In genomic region chr7:155538293-155538692, GRCh38 we compare ENCODE assay signal across 20 cellular contexts. TPM values are rescaled to one million over a fixed set of nuclear protein-coding genes. Genes with fewer than 3 reads are reported as not detected.
DNase-seq lines count a peak whose midpoint lies in the region; ATAC-seq and TF ChIP-seq lines count a peak whose summit lies in the region.
"Had no signal": no experiment of that assay in that cellular context is flagged by ENCODE, and none has a peak within 500 bp of the region (broad histone marks: within the 10 kb centered on the region; RNA-seq: fewer than 3 reads in every experiment).

No MANE protein-coding gene starts in this region.

- H4K5ac ChIP-seq in H9 (ENCODE audit: insufficient read length, low read depth, low read length) = no peak overlapping the region

- no peak overlapping the region for H3K18ac ChIP-seq in H9 (ENCODE audit: insufficient read length, low read depth, low read length)

- H4K8ac ChIP-seq in H9 (replicated peaks; ENCODE audit: insufficient read length, low read depth, low read length) = no peak overlapping the region

- H3K4me1 ChIP-seq in H9 (ENCODE audit: insufficient read depth, low read length) (no peaks in the 10 kb centered on the region; the same call in 1 of the 2 replicates), endodermal cell (ENCODE audit: control insufficient read depth, insufficient read depth, low read length) (peaks cover 1% of the 10 kb centered on the region), osteoblast (ENCODE audit: insufficient read depth, low read length) (no peaks in the 10 kb centered on the region)

- H3K4ac ChIP-seq in H9 (ENCODE audit: low read depth, low read length) = no peak overlapping the region

- H2BK15ac ChIP-seq in H9 (ENCODE audit: low read depth, low read length) = no peak overlapping the region

- H3K27ac Mint-ChIP-seq in H9 = no peak overlapping the region
- no peak overlapping the region for H3K27ac Mint-ChIP-seq in endodermal cell
- no peak overlapping the region for H3K27ac Mint-ChIP-seq in nephron progenitor cell
- H3K27ac Mint-ChIP-seq: CD4-positive, alpha-beta T cell; HFFc6; IgD-negative memory B cell had no signal

- H3K4me3 Mint-ChIP-seq in H9 (no peak overlapping the region), endodermal cell (no peak overlapping the region), nephron progenitor cell (no peak overlapping the region)
- H3K4me3 Mint-ChIP-seq: CD4-positive, alpha-beta T cell; HFFc6; IgD-negative memory B cell had no signal

- no peak for ATAC-seq in GM21825 (IDR thresholded peaks at IDR 0.05; ENCODE audit: unreplicated experiment)
- ATAC-seq: HCT116, HepG2 had no signal

- peak; percentile 59 for DNase-seq in H9
- peak; percentile 66 for DNase-seq in endodermal cell
- peak; percentile 17 for DNase-seq in nephron progenitor cell
- peak; percentile 78 for DNase-seq in osteoblast (ENCODE audit: insufficient read length, low spot score, missing footprints)
- DNase-seq in NCI-H1105 (lab: John Stamatoyannopoulos, UW) = no peak
- DNase-seq in AG20443 (ENCODE audit: low spot score) = no peak
- DNase-seq: AML-193; CD4-positive, alpha-beta T cell; DMS153; DMS79; GDM1; HFFc6; KBM-7 had no signal

- H3K14ac ChIP-seq in H9 (ENCODE audit: insufficient read depth, low read length) = no peak overlapping the region

- H3T11ph ChIP-seq in H9 (ENCODE audit: low read length) = no peak overlapping the region

- H3K9me3 Mint-ChIP-seq in H9 (peaks cover 0 to 6% of the 10 kb centered on the region in 2 experiments; a peak in 2 of 5 replicates), endodermal cell (no peaks in the 10 kb centered on the region), nephron progenitor cell (no peaks in the 10 kb centered on the region)
- H3K9me3 Mint-ChIP-seq: CD4-positive, alpha-beta T cell; HFFc6; IgD-negative memory B cell had no signal

- peaks cover 5% of the 10 kb centered on the region for H3K23me2 ChIP-seq in H9 (ENCODE audit: insufficient read length, low read depth, low read length, poor library complexity, severe bottlenecking)

- H4K91ac ChIP-seq in H9 (ENCODE audit: insufficient read length, low read depth, low read length) = no peak overlapping the region

- no peak overlapping the region for H2AFZ ChIP-seq in H9 (ENCODE audit: low read length)
- no peak overlapping the region for H2AFZ ChIP-seq in osteoblast (ENCODE audit: low read length)

- H3K4me2 ChIP-seq in H9 (ENCODE audit: insufficient read depth, insufficient read length, low read length) (no peak overlapping the region), osteoblast (ENCODE audit: insufficient read depth, low read length) (no peak overlapping the region)

- WGBS in H9 (ENCODE audit: extremely low coverage, insufficient read length, low lambda C conversion rate) = no CpG with 5 or more reads among the region's 9 CpGs
- 70 to 85% methylated on average over 4 to 9 of the region's 9 CpGs for WGBS in endodermal cell (ENCODE audit: insufficient coverage in 1 of 2, insufficient read length in 1 of 2), 2 experiments

- H2BK5ac ChIP-seq in H9 (ENCODE audit: insufficient read length, low read length) = no peak overlapping the region

- no peaks in the 10 kb centered on the region for H3K79me1 ChIP-seq in H9 (ENCODE audit: insufficient read depth, low read depth, low read length, poor library complexity, severe bottlenecking)

- H3K56ac ChIP-seq in H9 (ENCODE audit: insufficient read length, low read depth, low read length) = no peak overlapping the region

- H3K9me3 ChIP-seq in H9 (ENCODE audit: control insufficient read depth, low read depth, low read length) (no peaks in the 10 kb centered on the region), endodermal cell (ENCODE audit: control insufficient read depth, low read length) (no peaks in the 10 kb centered on the region), osteoblast (ENCODE audit: low read depth, low read length) (no peaks in the 10 kb centered on the region)

- H3K27ac ChIP-seq in H9 (ENCODE audit: insufficient read length, low read depth, low read length) (no peak overlapping the region), endodermal cell (ENCODE audit: low read depth, low read length) (peak overlapping the region; percentile 26), osteoblast (ENCODE audit: low read depth, low read length) (no peak overlapping the region)
- H3K27ac ChIP-seq: C4-2B had no signal

- H2BK20ac ChIP-seq in H9 (ENCODE audit: low read depth, low read length, poor library complexity, severe bottlenecking) = no peak overlapping the region

- H3K4me1 Mint-ChIP-seq in H9 = peaks cover 13 to 19% of the 10 kb centered on the region in 2 experiments
- H3K4me1 Mint-ChIP-seq in endodermal cell = peaks cover 6% of the 10 kb centered on the region
- H3K4me1 Mint-ChIP-seq in nephron progenitor cell = peaks cover 27% of the 10 kb centered on the region

- peaks cover 2% of the 10 kb centered on the region for H4K20me1 ChIP-seq in H9 (ENCODE audit: control insufficient read depth, insufficient read depth, insufficient read length)
- no peaks in the 10 kb centered on the region for H4K20me1 ChIP-seq in osteoblast (ENCODE audit: insufficient read depth, low read length)

- H3K36me3 ChIP-seq in endodermal cell (ENCODE audit: control insufficient read depth, insufficient read depth, low read length) = no peaks in the 10 kb centered on the region
- no peaks in the 10 kb centered on the region for H3K36me3 ChIP-seq in osteoblast (ENCODE audit: insufficient read depth, low read length)

- H2AK5ac ChIP-seq in H9 (ENCODE audit: insufficient read length, low read length) = no peak overlapping the region

- no peaks in the 10 kb centered on the region for H3K79me2 ChIP-seq in H9 (ENCODE audit: insufficient read depth, low read length)
- H3K79me2 ChIP-seq in osteoblast (ENCODE audit: insufficient read depth, low read length) = no peaks in the 10 kb centered on the region

- H3K27me3 Mint-ChIP-seq in H9 (ENCODE audit: low read depth) (peaks cover 70% of the 10 kb centered on the region), endodermal cell (ENCODE audit: insufficient read depth) (peaks cover 57% of the 10 kb centered on the region), nephron progenitor cell (ENCODE audit: low read depth, poor library complexity) (peaks cover 56% of the 10 kb centered on the region)

- H2BK12ac ChIP-seq in H9 (ENCODE audit: insufficient read length, low read depth, low read length) = no peak overlapping the region

- H3K27me3 ChIP-seq in H9 (ENCODE audit: insufficient read depth, low read length) (peaks cover 14% of the 10 kb centered on the region; the same call in 1 of the 2 replicates), endodermal cell (ENCODE audit: control insufficient read depth, insufficient read depth, low read length, poor library complexity, severe bottlenecking) (peaks cover 52% of the 10 kb centered on the region), osteoblast (ENCODE audit: insufficient read depth, low read length) (peaks cover 25% of the 10 kb centered on the region)

- no peaks in the 10 kb centered on the region for H3K36me3 Mint-ChIP-seq in H9 (ENCODE audit: insufficient read depth in 1 of 3, low read depth in 3 of 3)
- no peaks in the 10 kb centered on the region for H3K36me3 Mint-ChIP-seq in endodermal cell (ENCODE audit: low read depth)
- no peaks in the 10 kb centered on the region for H3K36me3 Mint-ChIP-seq in nephron progenitor cell (ENCODE audit: low read depth)
- H3K36me3 Mint-ChIP-seq: IgD-negative memory B cell had no signal

- no peak overlapping the region for H2BK120ac ChIP-seq in H9 (ENCODE audit: low read depth, low read length, poor library complexity, severe bottlenecking)

- H3K23ac ChIP-seq in H9 (ENCODE audit: insufficient read length, low read depth, low read length) = no peak overlapping the region

- no peak overlapping the region for H3K9ac ChIP-seq in H9 (ENCODE audit: extremely low read depth, insufficient read length, low read length)
- no peak overlapping the region for H3K9ac ChIP-seq in endodermal cell (ENCODE audit: extremely low read depth, low read length, poor library complexity, severe bottlenecking)

- TF ChIP-seq CTCF in H9 (conservative IDR thresholded peaks at IDR 0.05) = no peak
- no peak for TF ChIP-seq CTCF in endodermal cell (conservative IDR thresholded peaks at IDR 0.05)
- no peak for TF ChIP-seq CTCF in nephron progenitor cell (IDR thresholded peaks at IDR 0.05)
- TF ChIP-seq CTCF in osteoblast (IDR thresholded peaks at IDR 0.05; ENCODE audit: extremely low read depth, low read depth, low read length) = no peak

- H3K4me3 ChIP-seq in endodermal cell (ENCODE audit: low read length) (no peak overlapping the region), osteoblast (ENCODE audit: insufficient read depth, low read length) (no peak overlapping the region)

RNA-seq across cellular contexts. Expression of gene CNPY1, which starts 8.1 kb away (rescaled TPM):
- total RNA-seq in H9 (2021) (not detected in 2 replicates), endodermal cell (under 1 TPM in 1 of 2 donors, not detected in 1; 0.33 TPM), osteoblast (not detected in 2 replicates)
- 18.5 TPM for polyA plus RNA-seq in endodermal cell (2013, experiment 1 of 2)
- 22.2 TPM for polyA plus RNA-seq in endodermal cell (2013, experiment 2 of 2)
- total RNA-seq: A172; CD4-positive, alpha-beta T cell; HepG2; HFFc6 had no signal
- polyA plus RNA-seq: BJ, HepG2, IgD-negative memory B cell had no signal

Comparison
In these comparisons a context has a peak if more than half of its experiments do, and no peak if none do; other contexts are left out.
1. DNase-seq: peak in H9 (single experiment), endodermal cell (single experiment), nephron progenitor cell (single experiment) and osteoblast (single experiment); none in NCI-H1105 (single experiment) and AG20443 (single experiment).